Comparison of ENCODE assay signal across 33 cellular contexts in genomic region chr6:20922743-20923142, GRCh38.
"Had no signal": no experiment of that assay in that cellular context is flagged by ENCODE, and none has a peak within 500 bp of the region (broad histone marks: within the 10 kb centered on the region; RNA-seq: fewer than 3 reads in every experiment).

No MANE protein-coding gene starts in this region.

- H3K4me1 ChIP-seq: adrenal gland, ascending aorta had no signal

- H3K4me3 ChIP-seq: adrenal gland, ascending aorta had no signal

- H3K36me3 Mint-ChIP-seq: brain had no signal

- H3K36me3 ChIP-seq: adrenal gland, ascending aorta had no signal

- H3K27ac Mint-ChIP-seq: activated B cell treated with CpG ODN at 0.5 μM for 24 hours; activated CD4-positive, alpha-beta memory T cell treated with anti-CD3 and anti-CD28 coated beads for 36 hours; activated CD4-positive, alpha-beta T cell treated with anti-CD3 and anti-CD28 coated beads, Interleukin-2, amount 10 ng/mL, durations not matched to agents 24 days and 14 days; activated CD8-positive, alpha-beta T cell treated with anti-CD3 and anti-CD28 coated beads for 36 hours; activated naive CD4-positive, alpha-beta T cell treated with anti-CD3 and anti-CD28 coated beads for 36 hours; activated naive CD4-positive, alpha-beta T cell treated with anti-CD3 and anti-CD28 coated beads, Interleukin-2, amount 50 U/mL, for 72 hours; activated naive CD8-positive, alpha-beta T cell treated with anti-CD3 and anti-CD28 coated beads for 36 hours; activated T-cell treated with anti-CD3 and anti-CD28 coated beads, Interleukin-2, amount 50 U/mL, for 72 hours; activated T-helper 1 cell treated with anti-CD3 and anti-CD28 coated beads, Interleukin-12 subunit alpha, Interleukin-12 subunit beta, Interleukin-2, Interleukin-4 antibody, amounts not matched to agents 30 ng/mL and 10 ng/mL and 1 ng/mL, durations not matched to agents 14 hours and 24 hours and 36 hours; activated T-helper 17 cell treated with anti-CD3 and anti-CD28 coated beads, Interleukin-2, amount 50 U/mL, for 72 hours; brain; T-helper 1 cell treated with Interleukin-12 subunit alpha and Interleukin-12 subunit beta and Interleukin-4 antibody, amounts not matched to agents 30 μg/mL and 1 μg/mL, for 36 hours; T-helper 2 cell treated with Interferon-gamma antibody and Interleukin-4, amounts not matched to agents 5 μg/mL and 100 μg/mL, for 36 hours had no signal

- H3K27me3 ChIP-seq: adrenal gland, ascending aorta had no signal

- H3K9me3 Mint-ChIP-seq: activated B cell treated with CpG ODN at 0.5 μM for 24 hours; activated CD4-positive, alpha-beta memory T cell treated with anti-CD3 and anti-CD28 coated beads for 36 hours; activated CD8-positive, alpha-beta T cell treated with anti-CD3 and anti-CD28 coated beads for 36 hours; activated naive CD4-positive, alpha-beta T cell treated with anti-CD3 and anti-CD28 coated beads for 36 hours; activated T-cell treated with anti-CD3 and anti-CD28 coated beads, Interleukin-2, amount 50 U/mL, for 4 hours; activated T-helper 1 cell treated with anti-CD3 and anti-CD28 coated beads, Interleukin-12 subunit alpha, Interleukin-12 subunit beta, Interleukin-2, Interleukin-4 antibody, amounts not matched to agents 30 ng/mL and 10 ng/mL and 1 ng/mL, durations not matched to agents 14 hours and 24 hours and 36 hours; activated T-helper 17 cell treated with anti-CD3 and anti-CD28 coated beads, Interleukin-2, amount 50 U/mL, for 72 hours; brain; T-helper 2 cell treated with Interferon-gamma antibody and Interleukin-4, amounts not matched to agents 5 μg/mL and 100 μg/mL, for 36 hours had no signal

- DNase-seq: activated B cell treated with CpG ODN at 0.5 μM for 24 hours; activated CD4-positive, alpha-beta memory T cell treated with anti-CD3 and anti-CD28 coated beads for 36 hours; activated CD4-positive, alpha-beta T cell treated with anti-CD3 and anti-CD28 coated beads for 4 hours; activated CD4-positive, alpha-beta T cell treated with anti-CD3 and anti-CD28 coated beads, Interleukin-2, amount 10 ng/mL, durations not matched to agents 24 days and 14 days; activated CD4-positive, alpha-beta T cell treated with anti-CD3 and anti-CD28 coated beads, Interleukin-2, amount 50 U/mL, for 1 hour; activated CD4-positive, alpha-beta T cell treated with anti-CD3 and anti-CD28 coated beads, Interleukin-2, amount 50 U/mL, for 4 hours; activated CD4-positive, CD25-positive, alpha-beta regulatory T cell treated with anti-CD3 and anti-CD28 coated beads, Interleukin-2, amount 50 U/mL, for 72 hours; activated CD8-positive, alpha-beta memory T cell treated with anti-CD3 and anti-CD28 coated beads, Interleukin-2, amount 50 U/mL, for 4 hours; activated CD8-positive, alpha-beta T cell treated with anti-CD3 and anti-CD28 coated beads for 36 hours; activated effector memory CD4-positive, alpha-beta T cell treated with anti-CD3 and anti-CD28 coated beads, Interleukin-2, amount 50 U/mL, for 16 hours; activated gamma-delta T cell treated with Interleukin-2 at 50 U/mL for 16 hours; activated naive CD4-positive, alpha-beta T cell; activated naive CD4-positive, alpha-beta T cell treated with anti-CD3 and anti-CD28 coated beads for 36 hours; activated naive CD4-positive, alpha-beta T cell treated with anti-CD3 and anti-CD28 coated beads, Interleukin-2, amount 50 U/mL, for 16 hours; activated naive CD8-positive, alpha-beta T cell treated with anti-CD3 and anti-CD28 coated beads for 36 hours; activated T-cell treated with anti-CD3 and anti-CD28 coated beads for 4 hours; activated T-cell treated with anti-CD3 and anti-CD28 coated beads, Interleukin-2, amount 50 U/mL, for 1 hour; activated T-cell treated with anti-CD3 and anti-CD28 coated beads, Interleukin-2, amount 50 U/mL, for 4 hours; activated T-cell treated with anti-CD3 and anti-CD28 coated beads, Interleukin-2, amount 50 U/mL, for 72 hours; adrenal gland; amniotic stem cell; central memory CD4-positive, alpha-beta T cell; T-helper 2 cell; T-helper 9 cell had no signal

- FAIRE-seq: TTC549 had no signal

- H3K27ac ChIP-seq: adrenal gland, ascending aorta, VCaP had no signal

- H3K4me3 Mint-ChIP-seq: activated B cell treated with CpG ODN at 0.5 μM for 24 hours; activated CD4-positive, alpha-beta memory T cell treated with anti-CD3 and anti-CD28 coated beads for 36 hours; activated CD4-positive, alpha-beta T cell treated with anti-CD3 and anti-CD28 coated beads, Interleukin-2, amount 10 ng/mL, durations not matched to agents 24 days and 14 days; activated CD8-positive, alpha-beta T cell treated with anti-CD3 and anti-CD28 coated beads for 36 hours; activated naive CD4-positive, alpha-beta T cell treated with anti-CD3 and anti-CD28 coated beads for 36 hours; activated naive CD8-positive, alpha-beta T cell treated with anti-CD3 and anti-CD28 coated beads for 36 hours; activated T-cell treated with anti-CD3 and anti-CD28 coated beads, Interleukin-2, amount 50 U/mL, for 4 hours; activated T-cell treated with anti-CD3 and anti-CD28 coated beads, Interleukin-2, amount 50 U/mL, for 72 hours; activated T-helper 1 cell treated with anti-CD3 and anti-CD28 coated beads, Interleukin-12 subunit alpha, Interleukin-12 subunit beta, Interleukin-2, Interleukin-4 antibody, amounts not matched to agents 30 ng/mL and 10 ng/mL and 1 ng/mL, durations not matched to agents 14 hours and 24 hours and 36 hours; activated T-helper 17 cell treated with anti-CD3 and anti-CD28 coated beads, Interleukin-2, amount 50 U/mL, for 72 hours; brain; T-helper 1 cell treated with Interleukin-12 subunit alpha and Interleukin-12 subunit beta and Interleukin-4 antibody, amounts not matched to agents 30 μg/mL and 1 μg/mL, for 36 hours; T-helper 2 cell treated with Interferon-gamma antibody and Interleukin-4, amounts not matched to agents 5 μg/mL and 100 μg/mL, for 36 hours had no signal

- H3K9me3 ChIP-seq: adrenal gland, ascending aorta had no signal

- H3K27me3 Mint-ChIP-seq: activated B cell treated with CpG ODN at 0.5 μM for 24 hours; activated CD4-positive, alpha-beta memory T cell treated with anti-CD3 and anti-CD28 coated beads for 36 hours; activated CD4-positive, alpha-beta T cell treated with anti-CD3 and anti-CD28 coated beads, Interleukin-2, amount 10 ng/mL, durations not matched to agents 24 days and 14 days; activated CD8-positive, alpha-beta T cell treated with anti-CD3 and anti-CD28 coated beads for 36 hours; activated naive CD8-positive, alpha-beta T cell treated with anti-CD3 and anti-CD28 coated beads for 36 hours; activated T-helper 17 cell treated with anti-CD3 and anti-CD28 coated beads, Interleukin-2, amount 50 U/mL, for 72 hours; brain had no signal
